Comparison of ENCODE assay signal across 8 cellular contexts in the genomic region with DNA sequence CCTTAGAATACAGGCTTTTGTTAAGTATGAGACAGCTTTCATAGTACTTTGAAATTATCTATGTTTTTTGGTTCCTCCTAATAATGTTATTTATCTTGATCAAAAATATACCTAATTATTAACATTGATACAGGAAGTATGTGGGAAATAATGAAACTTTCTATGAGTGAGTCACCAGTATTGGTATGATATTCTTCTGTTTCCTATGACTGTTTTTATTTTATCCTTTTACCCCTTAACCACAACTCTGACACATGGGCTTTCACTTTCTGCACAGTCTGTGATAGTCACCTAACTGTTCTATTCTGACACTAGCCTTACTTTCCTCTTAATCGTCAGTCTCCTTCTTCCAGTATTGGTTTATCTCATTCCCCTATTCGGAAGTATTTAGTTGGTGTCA. TPM values are rescaled to one million over a fixed set of nuclear protein-coding genes. Genes with fewer than 3 reads are reported as not detected.
DNase-seq lines count a peak whose midpoint lies in the region; ATAC-seq and TF ChIP-seq lines count a peak whose summit lies in the region.

No MANE protein-coding gene starts in this region.

- TF ChIP-seq CTCF in osteocyte (IDR thresholded peaks at IDR 0.05): no peak

- H3K4me1 ChIP-seq in CD4-positive, CD25-positive, alpha-beta regulatory T cell (ENCODE audit: control insufficient read depth, insufficient read depth, low read length, poor library complexity, severe bottlenecking): peaks cover 17% of the 10 kb centered on the region
- peaks cover 16% of the 10 kb centered on the region for H3K4me1 ChIP-seq in skeletal muscle satellite cell (ENCODE audit: control insufficient read depth, insufficient read depth, low read length)

- no peaks in the 10 kb centered on the region for H3K36me3 ChIP-seq in CD4-positive, CD25-positive, alpha-beta regulatory T cell (ENCODE audit: control insufficient read depth, insufficient read depth, low read length)
- H3K36me3 ChIP-seq in skeletal muscle satellite cell (ENCODE audit: insufficient read depth, low read length): no peaks in the 10 kb centered on the region

- peaks cover 3% of the 10 kb centered on the region for H3K36me3 Mint-ChIP-seq in CD4-positive, CD25-positive, alpha-beta regulatory T cell
- peaks cover 13% of the 10 kb centered on the region for H3K36me3 Mint-ChIP-seq in activated CD4-positive, alpha-beta T cell treated with anti-CD3 and anti-CD28 coated beads, Interleukin-2, amount 10 ng/mL, durations not matched to agents 24 days and 14 days (ENCODE audit: low read depth)
- peaks cover 11% of the 10 kb centered on the region for H3K36me3 Mint-ChIP-seq in osteocyte (ENCODE audit: unreplicated experiment)

- H3K27me3 Mint-ChIP-seq in CD4-positive, CD25-positive, alpha-beta regulatory T cell: peaks cover 42% of the 10 kb centered on the region
- H3K27me3 Mint-ChIP-seq in activated CD4-positive, alpha-beta T cell treated with anti-CD3 and anti-CD28 coated beads, Interleukin-2, amount 10 ng/mL, durations not matched to agents 24 days and 14 days: peaks cover 2% of the 10 kb centered on the region
- H3K27me3 Mint-ChIP-seq in osteocyte (ENCODE audit: unreplicated experiment): no peaks in the 10 kb centered on the region

- H3K9me3 Mint-ChIP-seq in CD4-positive, CD25-positive, alpha-beta regulatory T cell: no peaks in the 10 kb centered on the region
- H3K9me3 Mint-ChIP-seq in activated CD4-positive, alpha-beta T cell treated with anti-CD3 and anti-CD28 coated beads, Interleukin-2, amount 10 ng/mL, durations not matched to agents 24 days and 14 days: no peaks in the 10 kb centered on the region
- H3K9me3 Mint-ChIP-seq in osteocyte (ENCODE audit: unreplicated experiment): no peaks in the 10 kb centered on the region

- peaks cover 4% of the 10 kb centered on the region for H3K27me3 ChIP-seq in CD4-positive, CD25-positive, alpha-beta regulatory T cell (ENCODE audit: control insufficient read depth, insufficient read depth, low read length)
- H3K27me3 ChIP-seq in skeletal muscle satellite cell (ENCODE audit: control insufficient read depth, insufficient read depth, low read length): no peaks in the 10 kb centered on the region

- no peaks in the 10 kb centered on the region for H3K9me3 ChIP-seq in CD4-positive, CD25-positive, alpha-beta regulatory T cell (ENCODE audit: control insufficient read depth in 2 of 2, low read length in 2 of 2)
- no peaks in the 10 kb centered on the region for H3K9me3 ChIP-seq in skeletal muscle satellite cell (replicated peaks; ENCODE audit: low read length)

- no peak overlapping the region for H3K27ac Mint-ChIP-seq in CD4-positive, CD25-positive, alpha-beta regulatory T cell
- peak overlapping the region; percentile 74 for H3K27ac Mint-ChIP-seq in activated CD4-positive, alpha-beta T cell treated with anti-CD3 and anti-CD28 coated beads, Interleukin-2, amount 10 ng/mL, durations not matched to agents 24 days and 14 days
- no peak overlapping the region for H3K27ac Mint-ChIP-seq in osteocyte (ENCODE audit: unreplicated experiment)

- peaks cover 5 to 8% (median 7%) of the 10 kb centered on the region in 4 donors for H3K4me1 Mint-ChIP-seq in CD4-positive, CD25-positive, alpha-beta regulatory T cell
- peaks cover 22% of the 10 kb centered on the region for H3K4me1 Mint-ChIP-seq in activated CD4-positive, alpha-beta T cell treated with anti-CD3 and anti-CD28 coated beads, Interleukin-2, amount 10 ng/mL, durations not matched to agents 24 days and 14 days
- peaks cover 8% of the 10 kb centered on the region for H3K4me1 Mint-ChIP-seq in osteocyte (ENCODE audit: unreplicated experiment)

- DNase-seq in CD4-positive, CD25-positive, alpha-beta regulatory T cell: peak in 2 of 3 donors; percentile 28 to 79
- DNase-seq in activated CD4-positive, alpha-beta T cell treated with anti-CD3 and anti-CD28 coated beads, Interleukin-2, amount 10 ng/mL, durations not matched to agents 24 days and 14 days: peak; percentile 83
- no peak for DNase-seq in left lobe of liver (ENCODE audit: low spot score)
- no peak for DNase-seq in osteocyte (ENCODE audit: extremely low spot score, unreplicated experiment)
- no peak for DNase-seq in NCI-H345 treated with DMSO at 0.1 percent for 48 hours (lab: John Stamatoyannopoulos, UW; ENCODE audit: unreplicated experiment)

- no peak overlapping the region for H3K9ac ChIP-seq in skeletal muscle satellite cell (ENCODE audit: low read depth, low read length)

- H3K4me2 ChIP-seq in skeletal muscle satellite cell (ENCODE audit: low read length): peak overlapping the region; percentile 52

- peak overlapping the region; percentile 5 for H3K4me3 ChIP-seq in CD4-positive, CD25-positive, alpha-beta regulatory T cell (ENCODE audit: low read depth, low read length)
- no peak overlapping the region for H3K4me3 ChIP-seq in skeletal muscle satellite cell (ENCODE audit: low read length)

- peak overlapping the region in 2 of 4 donors; percentile 2 to 39 for H3K4me3 Mint-ChIP-seq in CD4-positive, CD25-positive, alpha-beta regulatory T cell
- no peak overlapping the region for H3K4me3 Mint-ChIP-seq in activated CD4-positive, alpha-beta T cell treated with anti-CD3 and anti-CD28 coated beads, Interleukin-2, amount 10 ng/mL, durations not matched to agents 24 days and 14 days
- H3K4me3 Mint-ChIP-seq in osteocyte (ENCODE audit: unreplicated experiment): no peak overlapping the region

- ATAC-seq in CD4-positive, CD25-positive, alpha-beta regulatory T cell (ENCODE audit: low read depth in 2 of 2): no peak
- peak; percentile 52 for ATAC-seq in GM19351 (IDR thresholded peaks at IDR 0.05; ENCODE audit: unreplicated experiment)
- peak; percentile 53 for ATAC-seq in HG03196 (IDR thresholded peaks at IDR 0.05; ENCODE audit: unreplicated experiment)
- ATAC-seq in left lobe of liver: no peak

- H3K27ac ChIP-seq in CD4-positive, CD25-positive, alpha-beta regulatory T cell (ENCODE audit: insufficient read depth, low read length, poor library complexity, severe bottlenecking): no peak overlapping the region

- intact Hi-C loops in activated CD4-positive, alpha-beta T cell treated with anti-CD3 and anti-CD28 coated beads, Interleukin-2, amount 10 ng/mL, durations not matched to agents 24 days and 14 days (cut with micrococcal nuclease): loop anchor here (1.0 to 2.0 kb wide), 6 partner anchors 14 to 551 kb away; a partner anchor contains a TSS

RNA-seq across cellular contexts. Expression of a gene that starts 4.7 kb away (rescaled TPM):
- total RNA-seq in CD4-positive, CD25-positive, alpha-beta regulatory T cell: 2.3 TPM
- polyA plus RNA-seq in CD4-positive, CD25-positive, alpha-beta regulatory T cell: 1 to 10 TPM in 2 of 4 donors, under 1 TPM in 2; 0.37 to 2.0 (median 1.4) TPM
- total RNA-seq in activated CD4-positive, alpha-beta T cell treated with anti-CD3 and anti-CD28 coated beads, Interleukin-2, amount 10 ng/mL, durations not matched to agents 24 days and 14 days: 1.7 and 3.7 TPM in 2 replicates
- total RNA-seq in skeletal muscle satellite cell (2012; rRNA removed): 1.8 and 2.2 TPM in 2 replicates
- total RNA-seq in left lobe of liver: 2.6 TPM
- total RNA-seq in osteocyte: 4.9 and 6.2 TPM in 2 replicates

RNA-seq across cellular contexts. Expression of a gene that starts 14.3 kb away (rescaled TPM):
- total RNA-seq in CD4-positive, CD25-positive, alpha-beta regulatory T cell: 130 TPM
- polyA plus RNA-seq in CD4-positive, CD25-positive, alpha-beta regulatory T cell: 100 to 1,000 TPM; 101 to 123 (median 117) TPM
- total RNA-seq in activated CD4-positive, alpha-beta T cell treated with anti-CD3 and anti-CD28 coated beads, Interleukin-2, amount 10 ng/mL, durations not matched to agents 24 days and 14 days: 122 and 125 TPM in 2 replicates
- 240 and 274 TPM in 2 replicates for total RNA-seq in skeletal muscle satellite cell (2012; rRNA removed)
- total RNA-seq in left lobe of liver (108 TPM), osteocyte (360 and 377 TPM in 2 replicates)

Comparison
In these comparisons a context has a peak if more than half of its experiments do, and no peak if none do; other contexts are left out.
1. ATAC-seq: peak in GM19351 (single experiment) and HG03196 (single experiment); none in CD4-positive, CD25-positive, alpha-beta regulatory T cell (0 of 2) and left lobe of liver (single experiment).
2. DNase-seq: peak in CD4-positive, CD25-positive, alpha-beta regulatory T cell (2 of 3) and activated CD4-positive, alpha-beta T cell treated with anti-CD3 and anti-CD28 coated beads, Interleukin-2, amount 10 ng/mL, durations not matched to agents 24 days and 14 days (single experiment); none in left lobe of liver (single experiment), osteocyte (single experiment) and NCI-H345 treated with DMSO at 0.1 percent for 48 hours (single experiment).